Comparison of ENCODE assay signal across 9 cellular contexts in genomic region chr3:16468114-16469098, GRCh38. TPM values are rescaled to one million over a fixed set of nuclear protein-coding genes. Genes with fewer than 3 reads are reported as not detected.
DNase-seq lines count a peak whose midpoint lies in the region; ATAC-seq and TF ChIP-seq lines count a peak whose summit lies in the region.
"Had no signal": no experiment of that assay in that cellular context is flagged by ENCODE, and none has a peak within 500 bp of the region (broad histone marks: within the 10 kb centered on the region; RNA-seq: fewer than 3 reads in every experiment).

No MANE protein-coding gene starts in this region.

- H3K27me3 ChIP-seq in gastrocnemius medialis, result no peaks in the 10 kb centered on the region

- no peaks in the 10 kb centered on the region for H3K36me3 ChIP-seq in gastrocnemius medialis

- TF ChIP-seq POLR2A in gastrocnemius medialis (IDR thresholded peaks at IDR 0.05), result no peak

- H3K4me3 ChIP-seq in gastrocnemius medialis, result no peak overlapping the region
- H3K4me3 ChIP-seq: mucosa of descending colon had no signal

- no peak for TF ChIP-seq CTCF in gastrocnemius medialis (IDR thresholded peaks at IDR 0.05 in 4 of 5, conservative IDR thresholded peaks at IDR 0.05 in 1 of 5)

- peak overlapping the region; percentile 2 for H3K27ac Mint-ChIP-seq in central memory CD8-positive, alpha-beta T cell (ENCODE audit: low read depth)

- DNase-seq in NCI-H2081 (lab: John Stamatoyannopoulos, UW), result peak; percentile 45 to 88
- DNase-seq in central memory CD8-positive, alpha-beta T cell (ENCODE audit: low spot score in 2 of 2), result no peak
- no peak for DNase-seq in gastrocnemius medialis
- no peak for DNase-seq in KBM-7
- DNase-seq in DMS114 treated with DMSO at 0.1 percent for 48 hours (lab: John Stamatoyannopoulos, UW; ENCODE audit: unreplicated experiment), result no peak
- no peak for DNase-seq in SHP77 treated with DMSO at 0.1 percent for 48 hours (lab: John Stamatoyannopoulos, UW)
- DNase-seq: mucosa of descending colon had no signal

- no peaks in the 10 kb centered on the region for H3K27me3 Mint-ChIP-seq in central memory CD8-positive, alpha-beta T cell

- H3K27ac ChIP-seq in gastrocnemius medialis, result peak overlapping the region in 3 of 4 donors; percentile 43 to 71 (median 57)
- H3K27ac ChIP-seq: epithelial cell of prostate had no signal

- H3K4me1 Mint-ChIP-seq in central memory CD8-positive, alpha-beta T cell, result peaks cover 51% of the 10 kb centered on the region

- in situ Hi-C loops in gastrocnemius medialis (cut with MboI; ENCODE audit: low sequenced_read_pairs in 4 of 4), result no loop called here
- in situ Hi-C loops in KBM-7 (cut with MboI; ENCODE audit: low pct_unique_long_range_greater_than_20kb, low sequenced_read_pairs), result no loop called here

- H3K4me1 ChIP-seq in gastrocnemius medialis, result peaks cover 0 to 30% of the 10 kb centered on the region in 2 donors

- no peaks in the 10 kb centered on the region for H3K9me3 Mint-ChIP-seq in central memory CD8-positive, alpha-beta T cell

- intact Hi-C loops in gastrocnemius medialis (cut with DNase I; ENCODE audit: low total_unique reads), result no loop called here

- peak overlapping the region; percentile 12 for H3K4me3 Mint-ChIP-seq in central memory CD8-positive, alpha-beta T cell

- H3K9me3 ChIP-seq in gastrocnemius medialis, result no peaks in the 10 kb centered on the region
- H3K9me3 ChIP-seq: mucosa of descending colon had no signal

- ATAC-seq in GM19351 (IDR thresholded peaks at IDR 0.05; ENCODE audit: unreplicated experiment) (peak; percentile 12), gastrocnemius medialis (peak; percentile 34 to 59)
- peak; percentile 41 for ATAC-seq in central memory CD8-positive, alpha-beta T cell (replicated peaks; ENCODE audit: extremely low read depth, poor library complexity, severe bottlenecking)

- H3K36me3 Mint-ChIP-seq in central memory CD8-positive, alpha-beta T cell (ENCODE audit: insufficient read depth), result peaks cover 22% of the 10 kb centered on the region

RNA-seq across cellular contexts. Expression of gene RFTN1, which starts 45.1 kb away (rescaled TPM):
- total RNA-seq in gastrocnemius medialis, result 10 to 100 TPM; 10.7 to 22.8 (median 11.7) TPM

Comparison
In these comparisons a context has a peak if more than half of its experiments do, and no peak if none do; other contexts are left out.
1. DNase-seq: peak in NCI-H2081 (2 of 2); none in central memory CD8-positive, alpha-beta T cell (0 of 2), gastrocnemius medialis (0 of 2), KBM-7 (single experiment), DMS114 treated with DMSO at 0.1 percent for 48 hours (single experiment) and SHP77 treated with DMSO at 0.1 percent for 48 hours (single experiment).
2. Peak in every context shown above with its lines, with median percentiles within 50 percentile points of each other: ATAC-seq.